9 cellular contexts compared by ENCODE assay signal in the genomic region with DNA sequence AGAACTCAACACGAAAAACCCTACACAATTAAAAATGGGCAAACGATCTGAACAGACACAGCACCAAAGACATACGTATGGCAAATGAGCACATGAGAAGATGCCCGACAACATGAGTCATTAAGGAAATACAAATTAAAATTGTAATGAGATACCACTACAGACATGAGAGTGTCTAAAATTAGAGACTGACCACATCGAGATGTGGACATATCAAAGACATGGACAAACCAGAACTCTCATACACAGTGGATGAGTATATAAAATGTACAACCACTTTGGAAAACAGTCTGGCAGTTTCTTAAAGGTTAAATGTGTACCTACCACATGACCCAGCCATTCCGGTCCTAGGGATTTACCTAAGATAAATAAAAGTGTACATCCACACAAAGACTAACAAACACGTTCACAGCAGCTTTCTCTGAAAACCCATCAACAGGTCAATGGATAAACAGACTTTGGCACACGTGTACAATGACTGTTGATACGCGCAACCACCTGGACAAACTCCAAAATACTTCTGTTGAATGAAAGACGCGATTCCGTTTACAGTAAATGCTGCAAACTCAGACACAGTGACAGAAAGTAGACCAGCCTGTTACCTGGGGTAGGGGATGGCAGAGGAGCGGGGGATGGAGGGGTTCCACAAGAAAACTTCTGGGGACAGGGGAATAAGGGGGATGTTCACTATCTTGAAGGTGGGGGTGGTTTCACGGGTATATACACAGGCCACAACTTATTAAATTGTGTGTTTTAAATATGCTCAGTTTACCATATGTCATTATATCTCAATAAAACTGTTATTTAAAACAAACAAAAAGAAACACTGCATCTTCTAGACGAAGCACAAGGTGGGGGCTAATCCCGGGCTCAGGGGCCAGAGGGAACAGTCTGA. TPM values are rescaled to one million over a fixed set of nuclear protein-coding genes. Genes with fewer than 3 reads are reported as not detected.
DNase-seq lines count a peak whose midpoint lies in the region; ATAC-seq and TF ChIP-seq lines count a peak whose summit lies in the region.
"Had no signal": no experiment of that assay in that cellular context is flagged by ENCODE, and none has a peak within 500 bp of the region (broad histone marks: within the 10 kb centered on the region; RNA-seq: fewer than 3 reads in every experiment).

No MANE protein-coding gene starts in this region.

- peaks cover 74% of the 10 kb centered on the region for H3K4me1 Mint-ChIP-seq in stimulated activated naive CD8-positive, alpha-beta T cell treated with anti-CD3 and anti-CD28 coated beads, Interleukin-15, amount 100 ng/mL, for 72 hours

- H3K27ac Mint-ChIP-seq in stimulated activated naive CD8-positive, alpha-beta T cell treated with anti-CD3 and anti-CD28 coated beads, Interleukin-15, amount 100 ng/mL, for 72 hours: peak overlapping the region; percentile 81 to 95

- TF ChIP-seq CTCF in Peyer's patch (IDR thresholded peaks at IDR 0.05) (no peak), epithelial cell of esophagus (IDR thresholded peaks at IDR 0.05; ENCODE audit: insufficient read depth, low read depth, low read length, missing control alignments) (no peak)

- H3K9me3 ChIP-seq in Peyer's patch: no peaks in the 10 kb centered on the region
- H3K9me3 ChIP-seq: A549 had no signal

- H3K27ac ChIP-seq in Peyer's patch: peak overlapping the region; percentile 69 to 93 (median 88)
- H3K27ac ChIP-seq: A549 had no signal

- H3K4me1 ChIP-seq in Peyer's patch: peaks cover 0 to 34% (median 13%) of the 10 kb centered on the region in 4 donors

- intact Hi-C loops in left ventricle myocardium superior (cut with micrococcal nuclease): no loop called here

- no peak for ATAC-seq in stimulated activated naive CD8-positive, alpha-beta T cell treated with anti-CD3 and anti-CD28 coated beads, Interleukin-15, amount 100 ng/mL, for 72 hours
- ATAC-seq in left ventricle myocardium superior: no peak
- ATAC-seq: A549 had no signal

- H3K4me3 ChIP-seq in Peyer's patch (peak overlapping the region; percentile 74 to 91 (median 86)), epithelial cell of esophagus (ENCODE audit: low read length) (peak overlapping the region; percentile 56)
- H3K4me3 ChIP-seq: A549 had no signal

- H3K4me3 Mint-ChIP-seq in stimulated activated naive CD8-positive, alpha-beta T cell treated with anti-CD3 and anti-CD28 coated beads, Interleukin-15, amount 100 ng/mL, for 72 hours: peak overlapping the region; percentile 90 to 98

- H3K36me3 ChIP-seq in Peyer's patch: no peaks in the 10 kb centered on the region

- H3K27me3 Mint-ChIP-seq in stimulated activated naive CD8-positive, alpha-beta T cell treated with anti-CD3 and anti-CD28 coated beads, Interleukin-15, amount 100 ng/mL, for 72 hours: no peaks in the 10 kb centered on the region

- no peak for TF ChIP-seq POLR2A in Peyer's patch (IDR thresholded peaks at IDR 0.05)

- H3K9me3 Mint-ChIP-seq in stimulated activated naive CD8-positive, alpha-beta T cell treated with anti-CD3 and anti-CD28 coated beads, Interleukin-15, amount 100 ng/mL, for 72 hours: no peaks in the 10 kb centered on the region

- DNase-seq in DMS153 (lab: John Stamatoyannopoulos, UW): peak; percentile 65
- DNase-seq in DMS153 treated with DMSO at 0.1 percent for 48 hours (lab: John Stamatoyannopoulos, UW; ENCODE audit: unreplicated experiment): no peak
- no peak for DNase-seq in Peyer's patch
- DNase-seq in epithelial cell of esophagus (ENCODE audit: low read depth): peak; percentile 73
- peak in 1 of 2 donors; percentile 20 for DNase-seq in stimulated activated naive CD8-positive, alpha-beta T cell treated with anti-CD3 and anti-CD28 coated beads, Interleukin-15, amount 100 ng/mL, for 72 hours
- DNase-seq in retina: no peak
- no peak for DNase-seq in T-helper 9 cell
- no peak for DNase-seq in left ventricle myocardium superior

- no peaks in the 10 kb centered on the region for H3K27me3 ChIP-seq in Peyer's patch

RNA-seq across cellular contexts. Expression of a gene that starts 2.1 kb away (rescaled TPM):
- 100 to 1,000 TPM in 1 of 4 donors, 10 to 100 TPM in 3; 18.6 to 149 (median 24.6) TPM for total RNA-seq in Peyer's patch
- 28.9 TPM for total RNA-seq in left ventricle myocardium superior

Comparison
In these comparisons a context has a peak if more than half of its experiments do, and no peak if none do; other contexts are left out.
1. DNase-seq: peak in DMS153 (single experiment) and epithelial cell of esophagus (single experiment); none in DMS153 treated with DMSO at 0.1 percent for 48 hours (single experiment), Peyer's patch (0 of 3), retina (single experiment), T-helper 9 cell (single experiment) and left ventricle myocardium superior (single experiment).